Comparison of ENCODE assay signal across 8 cellular contexts in genomic region chr13:44578064-44578394, GRCh38. TPM values are rescaled to one million over a fixed set of nuclear protein-coding genes. Genes with fewer than 3 reads are reported as not detected.
DNase-seq lines count a peak whose midpoint lies in the region; ATAC-seq, FAIRE-seq and TF ChIP-seq lines count a peak whose summit lies in the region.

No MANE protein-coding gene starts in this region.

- peak overlapping the region; percentile 67 for H3K4me2 ChIP-seq in endothelial cell of umbilical vein (ENCODE audit: insufficient read depth, low read length)

- H3K9me3 ChIP-seq in Panc1 (ENCODE audit: control insufficient read depth, insufficient read depth, low read depth, low read length) (no peaks in the 10 kb centered on the region), endothelial cell of umbilical vein (replicated peaks; ENCODE audit: control insufficient read depth, insufficient read depth, low read length) (no peaks in the 10 kb centered on the region), neutrophil (no peaks in the 10 kb centered on the region)

- dilution Hi-C loops in endothelial cell of umbilical vein (cut with MboI; ENCODE audit: extremely low pct_ligation_motif_present, low sequenced_read_pairs): no loop called here

- no peak for TF ChIP-seq POLR2A in endothelial cell of umbilical vein (IDR thresholded peaks at IDR 0.05; ENCODE audit: low read depth, low read length)

- no TSS peak for BruUV-seq in Panc1 (replicated peaks; lab: Mats Ljungman, UMichigan)
- TSS peak; percentile 71 for BruUV-seq in endothelial cell of umbilical vein (replicated peaks; lab: Mats Ljungman, UMichigan)

- H3K27ac ChIP-seq in Panc1 (ENCODE audit: low read length): peak overlapping the region; percentile 90
- peak overlapping the region; percentile 91 for H3K27ac ChIP-seq in endothelial cell of umbilical vein (ENCODE audit: insufficient read depth, low read depth, low read length)
- H3K27ac ChIP-seq in neutrophil: peak overlapping the region; percentile 76

- H3K79me2 ChIP-seq in endothelial cell of umbilical vein (ENCODE audit: control insufficient read depth, insufficient read depth, low read length): peaks cover 32% of the 10 kb centered on the region

- no peak; the same call in none of the 2 replicates for ATAC-seq in Panc1

- DNase-seq in NCI-H82 (lab: John Stamatoyannopoulos, UW) (peak; percentile 86), NCI-H82 treated with DMSO at 0.1 percent for 48 hours (lab: John Stamatoyannopoulos, UW; ENCODE audit: unreplicated experiment) (no peak), Panc1 (ENCODE audit: low read depth, low spot score) (no peak), endothelial cell of umbilical vein (ENCODE audit: low read depth, low spot score) (no peak), glomerular visceral epithelial cell (ENCODE audit: extremely low spot score) (no peak)
- no peak for DNase-seq in stimulated activated CD8-positive, alpha-beta memory T cell treated with anti-CD3 and anti-CD28 coated beads, Interleukin-4, amount 100 ng/mL, for 48 hours
- DNase-seq in activated CD4-positive, CD25-positive, alpha-beta regulatory T cell treated with anti-CD3 and anti-CD28 coated beads, Interleukin-2, amount 50 U/mL, for 72 hours: no peak

- TF ChIP-seq CTCF in Panc1 (IDR thresholded peaks at IDR 0.05): no peak
- no peak for TF ChIP-seq CTCF in endothelial cell of umbilical vein (IDR thresholded peaks at IDR 0.05; ENCODE audit: extremely low read depth in 1 of 2, insufficient read depth in 1 of 2, low read depth in 1 of 2, low read length in 2 of 2)
- TF ChIP-seq CTCF in neutrophil (IDR thresholded peaks at IDR 0.05): no peak

- no peaks in the 10 kb centered on the region for H3K9me1 ChIP-seq in endothelial cell of umbilical vein (replicated peaks; ENCODE audit: control insufficient read depth, extremely low read depth, insufficient read depth, low read length)

- peak overlapping the region; percentile 89 for H3K9ac ChIP-seq in endothelial cell of umbilical vein (replicated peaks; ENCODE audit: extremely low read depth, insufficient read depth, low read length)

- H3K36me3 ChIP-seq in Panc1 (ENCODE audit: control insufficient read depth, insufficient read depth, low read length) (no peaks in the 10 kb centered on the region), endothelial cell of umbilical vein (ENCODE audit: control insufficient read depth in 2 of 2, extremely low read depth in 1 of 2, insufficient read depth in 2 of 2, low read length in 2 of 2) (peaks cover 0 to 3% of the 10 kb centered on the region in 2 experiments), neutrophil (no peaks in the 10 kb centered on the region)

- H3K4me1 ChIP-seq in Panc1 (ENCODE audit: control insufficient read depth, insufficient read depth, low read length) (peaks cover 24% of the 10 kb centered on the region), endothelial cell of umbilical vein (ENCODE audit: control insufficient read depth, extremely low read depth, insufficient read depth, low read length) (peaks cover 33% of the 10 kb centered on the region), neutrophil (ENCODE audit: control insufficient read depth in 1 of 2, insufficient read depth in 1 of 2, low read depth in 1 of 2, low read length in 1 of 2) (peaks cover 15 to 19% of the 10 kb centered on the region in 2 experiments)

- CTCF ChIA-PET in Panc1 (lab: Charles Lee) (no interaction called here), endothelial cell of umbilical vein (lab: Charles Lee) (no interaction called here)

- POLR2A ChIA-PET in Panc1 (lab: Charles Lee) (no interaction called here), endothelial cell of umbilical vein (lab: Charles Lee) (no interaction called here)

- in situ Hi-C loops in Panc1 (cut with HindIII; ENCODE audit: low pct_unique_long_range_greater_than_20kb, low sequenced_read_pairs): no loop called here

- intact Hi-C loops in Panc1 (cut with micrococcal nuclease; ENCODE audit: unreplicated experiment) (no loop called here), endothelial cell of umbilical vein (cut with micrococcal nuclease) (loop anchor here (5.0 kb wide), 4 partner anchors 224 to 436 kb away; no protein-coding TSS in a partner anchor)

- H4K20me1 ChIP-seq in endothelial cell of umbilical vein (replicated peaks; ENCODE audit: control insufficient read depth, extremely low read depth, insufficient read depth, low read length): no peaks in the 10 kb centered on the region

- H3K4me3 ChIP-seq in Panc1 (ENCODE audit: low read depth in 2 of 2, low read length in 2 of 2): peak overlapping the region; percentile 68 to 70
- H3K4me3 ChIP-seq in endothelial cell of umbilical vein (replicated peaks in 1 of 3; ENCODE audit: insufficient read depth in 1 of 3, low read depth in 1 of 3, low read length in 3 of 3): peak overlapping the region; percentile 41 to 72 (median 65)
- peak overlapping the region; percentile 81 to 93 for H3K4me3 ChIP-seq in neutrophil (ENCODE audit: low read depth in 1 of 2, low read length in 1 of 2)

- no peaks in the 10 kb centered on the region for H3K27me3 ChIP-seq in Panc1 (ENCODE audit: control insufficient read depth, insufficient read depth, low read length)
- no peaks in the 10 kb centered on the region for H3K27me3 ChIP-seq in endothelial cell of umbilical vein (ENCODE audit: control insufficient read depth in 2 of 2, insufficient read depth in 2 of 2, low read length in 2 of 2)
- peaks cover 54% of the 10 kb centered on the region for H3K27me3 ChIP-seq in neutrophil

- H2AFZ ChIP-seq in endothelial cell of umbilical vein (ENCODE audit: low read depth, low read length): peak overlapping the region; percentile 67

- peak; percentile 64 for FAIRE-seq in endothelial cell of umbilical vein (lab: Jason Lieb, UNC)

TF ChIP-seq in endothelial cell of umbilical vein, 7 proteins besides CTCF, POLR2A, EP300 and RAD21:
- TF ChIP-seq POLR2AphosphoS5 (IDR thresholded peaks at IDR 0.05; ENCODE audit: insufficient read depth, low read depth, low read length): no peak
- TF ChIP-seq EZH2 (IDR thresholded peaks at IDR 0.05; ENCODE audit: borderline replicate concordance, low read depth, low read length, severe bottlenecking): no peak
- TF ChIP-seq GATA2 (IDR thresholded peaks at IDR 0.05; ENCODE audit: insufficient read depth, insufficient read length, low read depth, low read length): no peak
- TF ChIP-seq JUN (IDR thresholded peaks at IDR 0.05; ENCODE audit: borderline replicate concordance, insufficient read depth, insufficient read length, low read depth): no peak
TF ChIP-seq in endothelial cell of umbilical vein: peak in this region for 0.

RNA-seq across cellular contexts. Expression of gene TSC22D1, which starts 1.9 kb away (rescaled TPM):
- total RNA-seq in Panc1 (2021; ENCODE audit: unreplicated experiment) (31.8 TPM), endothelial cell of umbilical vein (51.8 and 57.2 TPM in 2 replicates)
- polyA plus RNA-seq in Panc1 (2012; ENCODE audit: insufficient read length): 23.6 TPM
- polyA plus RNA-seq in endothelial cell of umbilical vein: 28.0 and 47.7 TPM in 2 replicates
- 58.0 and 63.5 TPM in 2 replicates for polyA plus RNA-seq in endothelial cell of umbilical vein (2011; cell fraction: cytosol; rRNA removed)
- 82.7 and 132 TPM in 2 replicates for polyA plus RNA-seq in endothelial cell of umbilical vein (2011; cell fraction: nucleus; rRNA removed)
- polyA plus RNA-seq in endothelial cell of umbilical vein (2012): 60.8 and 62.4 TPM in 2 replicates
- 70.8 and 85.3 TPM in 2 replicates for polyA minus RNA-seq in endothelial cell of umbilical vein
- 92.0 TPM for polyA minus RNA-seq in endothelial cell of umbilical vein (2011; cell fraction: cytosol; rRNA and poly(A)+ RNA removed)
- 176 and 199 TPM in 2 replicates for polyA minus RNA-seq in endothelial cell of umbilical vein (2011; cell fraction: nucleus; rRNA and poly(A)+ RNA removed)
